ENCODE assay signal across 1 cellular context in the genomic region with DNA sequence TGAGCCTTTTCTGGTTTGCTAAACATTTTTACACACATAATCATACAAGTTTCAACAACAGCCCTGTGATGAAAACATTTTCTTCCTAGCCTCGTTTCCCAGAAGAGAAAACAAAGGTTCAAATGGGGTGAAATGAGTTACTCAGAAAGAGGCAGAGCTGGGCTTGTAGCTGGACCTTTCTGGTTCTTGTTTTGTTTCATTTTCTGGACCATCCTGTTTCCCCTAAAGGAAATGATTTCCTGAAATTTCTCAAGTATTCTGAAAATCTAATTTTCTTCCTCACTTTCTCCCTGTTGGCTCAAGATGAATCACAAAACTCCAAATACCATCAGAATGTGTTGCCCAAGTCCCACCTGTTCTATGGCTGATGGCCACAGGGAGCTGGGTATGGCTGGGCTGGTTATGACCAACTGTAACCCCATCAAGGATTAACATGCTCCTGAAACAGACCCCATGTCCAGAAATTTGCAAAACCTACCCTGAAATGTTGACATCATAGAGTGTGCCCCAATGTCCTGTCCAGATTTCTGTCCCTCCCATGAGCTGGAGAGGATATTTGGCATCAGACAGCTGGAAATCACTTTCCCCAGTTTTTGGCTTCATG.
TF ChIP-seq lines count a peak whose summit lies in the region.

No MANE protein-coding gene starts in this region.

TF ChIP-seq in HepG2, 621 proteins besides CTCF, POLR2A, EP300 and RAD21:
- TF ChIP-seq, protein P1, sequence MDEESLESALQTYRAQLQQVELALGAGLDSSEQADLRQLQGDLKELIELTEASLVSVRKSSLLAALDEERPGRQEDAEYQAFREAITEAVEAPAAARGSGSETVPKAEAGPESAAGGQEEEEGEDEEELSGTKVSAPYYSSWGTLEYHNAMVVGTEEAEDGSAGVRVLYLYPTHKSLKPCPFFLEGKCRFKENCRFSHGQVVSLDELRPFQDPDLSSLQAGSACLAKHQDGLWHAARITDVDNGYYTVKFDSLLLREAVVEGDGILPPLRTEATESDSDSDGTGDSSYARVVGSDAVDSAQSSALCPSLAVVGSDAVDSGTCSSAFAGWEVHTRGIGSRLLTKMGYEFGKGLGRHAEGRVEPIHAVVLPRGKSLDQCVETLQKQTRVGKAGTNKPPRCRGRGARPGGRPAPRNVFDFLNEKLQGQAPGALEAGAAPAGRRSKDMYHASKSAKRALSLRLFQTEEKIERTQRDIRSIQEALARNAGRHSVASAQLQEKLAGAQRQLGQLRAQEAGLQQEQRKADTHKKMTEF (CRISPR knock-in tag; IDR thresholded peaks at IDR 0.05) = no peak
